In genomic region chr7:149696313-149696712, GRCh38 we compare ENCODE assay signal across 34 cellular contexts.
"Had no signal": no experiment of that assay in that cellular context is flagged by ENCODE, and none has a peak within 500 bp of the region (broad histone marks: within the 10 kb centered on the region; RNA-seq: fewer than 3 reads in every experiment).

No MANE protein-coding gene starts in this region.

- DNase-seq: activated effector memory CD4-positive, alpha-beta T cell treated with anti-CD3 and anti-CD28 coated beads, Interleukin-2, amount 50 U/mL, for 16 hours; activated effector memory CD4-positive, alpha-beta T cell treated with Interleukin-2 at 50 U/mL for 16 hours; activated gamma-delta T cell; activated gamma-delta T cell treated with Interleukin-2 at 50 U/mL for 16 hours; activated naive CD4-positive, alpha-beta T cell; activated naive CD4-positive, alpha-beta T cell treated with anti-CD3 and anti-CD28 coated beads for 36 hours; activated naive CD4-positive, alpha-beta T cell treated with anti-CD3 and anti-CD28 coated beads, Interleukin-2, amount 10 ng/mL, durations not matched to agents 7 days and 5 days; activated naive CD4-positive, alpha-beta T cell treated with anti-CD3 and anti-CD28 coated beads, Interleukin-2, amount 50 U/mL, for 16 hours; activated naive CD4-positive, alpha-beta T cell treated with Interleukin-2 at 50 U/mL for 16 hours; activated naive CD8-positive, alpha-beta T cell treated with anti-CD3 and anti-CD28 coated beads for 36 hours; activated naive CD8-positive, alpha-beta T cell treated with anti-CD3 and anti-CD28 coated beads, Interleukin-2, amount 10 ng/mL, durations not matched to agents 7 days and 5 days; activated naive CD8-positive, alpha-beta T cell treated with anti-CD3 and anti-CD28 coated beads, Interleukin-2, amount 50 U/mL, for 24 hours; activated T-cell treated with anti-CD3 and anti-CD28 coated beads, Interleukin-2, amount 50 U/mL, for 1 hour; activated T-cell treated with anti-CD3 and anti-CD28 coated beads, Interleukin-2, amount 50 U/mL, for 24 hours; activated T-cell treated with anti-CD3 and anti-CD28 coated beads, Interleukin-2, amount 50 U/mL, for 4 hours; activated T-cell treated with anti-CD3 and anti-CD28 coated beads, Interleukin-2, amount 50 U/mL, for 48 hours; activated T-cell treated with anti-CD3 and anti-CD28 coated beads, Interleukin-2, amount 50 U/mL, for 72 hours; adrenal gland; amniotic stem cell; amygdala; anterior cingulate cortex; aorta; body of pancreas; brain microvascular endothelial cell; caudate nucleus; central memory CD4-positive, alpha-beta T cell; cerebellar nuclear complex had no signal

- H3K4me3 ChIP-seq: adrenal gland, ascending aorta, body of pancreas, breast epithelium, cardiac muscle cell had no signal

- ATAC-seq: activated naive CD4-positive, alpha-beta T cell treated with anti-CD3 and anti-CD28 coated beads, Interleukin-2, amount 50 U/mL, for 72 hours; activated naive CD8-positive, alpha-beta T cell treated with anti-CD3 and anti-CD28 coated beads, Interleukin-2, amount 50 U/mL, for 24 hours; activated T-cell treated with anti-CD3 and anti-CD28 coated beads, Interleukin-2, amount 50 U/mL, for 4 hours; activated T-cell treated with anti-CD3 and anti-CD28 coated beads, Interleukin-2, amount 50 U/mL, for 72 hours; activated T-helper 17 cell treated with anti-CD3 and anti-CD28 coated beads, Interleukin-2, amount 50 U/mL, for 72 hours; body of pancreas had no signal

- H3K9me3 ChIP-seq: adrenal gland, ascending aorta, body of pancreas had no signal

- H3K36me3 ChIP-seq: adrenal gland, ascending aorta, brain microvascular endothelial cell, breast epithelium, cardiac muscle cell had no signal

- H3K4me1 ChIP-seq: adrenal gland, ascending aorta, breast epithelium had no signal

- H3K27me3 ChIP-seq: breast epithelium had no signal

- FAIRE-seq: astrocyte, bronchial epithelial cell had no signal

- H3K27ac ChIP-seq: adrenal gland, ascending aorta, body of pancreas, brain microvascular endothelial cell, breast epithelium, cardiac muscle cell had no signal
